Comparison of ENCODE assay signal across 10 cellular contexts in the genomic region with DNA sequence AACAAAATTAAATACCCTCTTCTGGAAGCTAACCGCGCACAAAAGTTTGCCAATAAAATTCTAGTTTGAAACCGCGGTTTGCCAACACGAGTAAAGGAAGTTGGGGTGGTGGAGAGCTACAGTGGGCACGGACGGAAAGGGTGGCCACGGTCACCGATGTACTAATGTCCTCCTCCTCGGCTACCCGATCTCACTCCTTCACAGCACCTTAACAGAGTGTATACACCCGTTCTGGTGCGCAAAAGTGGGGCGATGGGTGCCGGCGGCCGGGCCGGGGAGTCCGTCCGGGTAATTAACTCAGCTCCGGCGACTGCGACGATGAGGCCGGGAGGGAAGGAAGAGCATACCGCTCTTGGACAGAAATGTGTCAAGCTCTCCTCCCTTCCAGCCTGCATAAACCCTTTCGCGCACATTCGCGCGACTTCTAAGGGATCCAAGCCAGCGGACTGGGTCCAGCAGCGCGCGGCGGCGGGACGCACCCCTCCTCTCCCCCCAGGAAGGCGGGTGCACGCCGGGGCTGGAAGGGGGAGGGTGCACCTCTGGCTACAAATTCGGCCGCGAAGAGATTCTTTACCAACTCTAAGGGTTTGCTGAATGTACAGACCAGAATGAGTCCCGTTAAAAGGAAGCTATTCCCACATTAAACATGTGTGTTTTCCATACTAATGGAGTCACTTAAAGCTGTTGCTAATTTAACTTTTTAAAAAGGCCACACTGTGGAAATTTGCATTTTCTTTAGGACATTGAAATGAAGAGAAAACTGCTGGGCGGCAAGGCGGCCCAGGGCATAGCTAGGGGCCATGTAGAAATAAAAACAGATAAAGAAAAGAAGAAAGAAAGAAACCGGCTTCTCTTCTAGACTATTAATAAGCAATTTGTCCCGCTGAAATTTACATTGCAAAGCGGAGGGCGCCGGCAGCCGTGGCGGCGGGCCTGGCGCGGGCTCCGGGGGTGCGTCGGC. TPM values are rescaled to one million over a fixed set of nuclear protein-coding genes. Genes with fewer than 3 reads are reported as not detected.
DNase-seq lines count a peak whose midpoint lies in the region; ATAC-seq and TF ChIP-seq lines count a peak whose summit lies in the region.
"Had no signal": no experiment of that assay in that cellular context is flagged by ENCODE, and none has a peak within 500 bp of the region (broad histone marks: within the 10 kb centered on the region; RNA-seq: fewer than 3 reads in every experiment).

No MANE protein-coding gene starts in this region.

- H4K20me1 ChIP-seq in BLaER1 treated with 17β-estradiol and CSF1 and Interleukin-3, amounts not matched to agents 10 nM and 100 nM = peaks cover 0 to 94% (median 65%) of the 10 kb centered on the region in 11 experiments; a peak in 20 of 22 replicates
- peaks cover 24% of the 10 kb centered on the region for H4K20me1 ChIP-seq in GM23338 (replicated peaks; ENCODE audit: insufficient read depth)

- H3K27me3 Mint-ChIP-seq in GM23338 (ENCODE audit: insufficient read depth, low read depth, poor library complexity) (peaks cover 81% of the 10 kb centered on the region), nephron (ENCODE audit: low read depth) (peaks cover 92% of the 10 kb centered on the region)

- peak overlapping the region; percentile 83 to 97 (median 91) for H3K4me2 ChIP-seq in BLaER1 treated with 17β-estradiol and CSF1 and Interleukin-3, amounts not matched to agents 10 nM and 100 nM
- H3K4me2 ChIP-seq in GM23338 = peak overlapping the region; percentile 86

- DNase-seq in GM23338 (ENCODE audit: low spot score) (no peak), adipocyte (ENCODE audit: low read depth) (no peak), SIG-M5 treated with dmso at 0.1 percent for 504 hours (lab: John Stamatoyannopoulos, UW; ENCODE audit: unreplicated experiment) (no peak), SKM-1 (lab: John Stamatoyannopoulos, UW; ENCODE audit: unreplicated experiment) (no peak), DMS153 (lab: John Stamatoyannopoulos, UW) (no peak)
- DNase-seq: SHP77 treated with DMSO at 0.1 percent for 48 hours had no signal

- peaks cover 31 to 54% (median 44%) of the 10 kb centered on the region in 10 experiments for H3K4me1 ChIP-seq in BLaER1 treated with 17β-estradiol and CSF1 and Interleukin-3, amounts not matched to agents 10 nM and 100 nM
- H3K4me1 ChIP-seq in GM23338 (ENCODE audit: insufficient read depth) = peaks cover 42% of the 10 kb centered on the region
- peaks cover 26% of the 10 kb centered on the region for H3K4me1 ChIP-seq in adipocyte (ENCODE audit: control insufficient read depth, insufficient read depth, low read length)
- peaks cover 0 to 71% (median 24%) of the 10 kb centered on the region in 3 donors for H3K4me1 ChIP-seq in gastroesophageal sphincter

- H3K27ac ChIP-seq in BLaER1 treated with 17β-estradiol and CSF1 and Interleukin-3, amounts not matched to agents 10 nM and 100 nM = no peak overlapping the region
- H3K27ac ChIP-seq in GM23338 (ENCODE audit: low read depth) (no peak overlapping the region), gastroesophageal sphincter (no peak overlapping the region)
- H3K27ac ChIP-seq: adrenal gland had no signal

- no peak for TF ChIP-seq CTCF in GM23338 (conservative IDR thresholded peaks at IDR 0.05; ENCODE audit: low read depth in 2 of 2)
- no peak for TF ChIP-seq CTCF in nephron (IDR thresholded peaks at IDR 0.05; ENCODE audit: unreplicated experiment in 3 of 3)
- TF ChIP-seq CTCF in gastroesophageal sphincter (IDR thresholded peaks at IDR 0.05) = no peak

- peak overlapping the region; percentile 67 for H3K4me3 Mint-ChIP-seq in GM23338
- H3K4me3 Mint-ChIP-seq in nephron = peak overlapping the region; percentile 86 to 92 (median 90)

- no peak for TF ChIP-seq POLR2A in gastroesophageal sphincter (IDR thresholded peaks at IDR 0.05)

- no peak overlapping the region for H3K9ac ChIP-seq in BLaER1 treated with 17β-estradiol and CSF1 and Interleukin-3, amounts not matched to agents 10 nM and 100 nM
- H3K9ac ChIP-seq in adipocyte (ENCODE audit: low read length) = peak overlapping the region; percentile 72

- peak overlapping the region; percentile 83; the same call in 1 of the 2 replicates for H2AFZ ChIP-seq in GM23338

- peaks cover 97 to 100% (median 100%) of the 10 kb centered on the region in 11 experiments for H3K27me3 ChIP-seq in BLaER1 treated with 17β-estradiol and CSF1 and Interleukin-3, amounts not matched to agents 10 nM and 100 nM
- H3K27me3 ChIP-seq in GM23338 (ENCODE audit: insufficient read depth) = peaks cover 98% of the 10 kb centered on the region
- H3K27me3 ChIP-seq in adipocyte (replicated peaks; ENCODE audit: control insufficient read depth, insufficient read depth, low read length) = no peaks in the 10 kb centered on the region
- H3K27me3 ChIP-seq in gastroesophageal sphincter = peaks cover 100% of the 10 kb centered on the region

- peaks cover 22% of the 10 kb centered on the region for H3K4me1 Mint-ChIP-seq in GM23338
- H3K4me1 Mint-ChIP-seq in nephron = peaks cover 34% of the 10 kb centered on the region

- peaks cover 30% of the 10 kb centered on the region for H3F3A ChIP-seq in GM23338 (replicated peaks; ENCODE audit: low read depth)

- no peaks in the 10 kb centered on the region for H3K36me3 ChIP-seq in BLaER1 treated with 17β-estradiol and CSF1 and Interleukin-3, amounts not matched to agents 10 nM and 100 nM
- H3K36me3 ChIP-seq in GM23338 (ENCODE audit: insufficient read depth) (no peaks in the 10 kb centered on the region), adipocyte (ENCODE audit: control insufficient read depth, insufficient read depth, low read length, severe bottlenecking) (no peaks in the 10 kb centered on the region), gastroesophageal sphincter (no peaks in the 10 kb centered on the region)
- H3K36me3 ChIP-seq: adrenal gland had no signal

- H3K27ac Mint-ChIP-seq in GM23338 (no peak overlapping the region), nephron (peak overlapping the region in 2 of 3 experiments; percentile 37 to 49)

- H3K4me3 ChIP-seq in BLaER1 treated with 17β-estradiol and CSF1 and Interleukin-3, amounts not matched to agents 10 nM and 100 nM = peak overlapping the region; percentile 48 to 69 (median 57); a peak in 17 of 20 replicates
- H3K4me3 ChIP-seq in GM23338 = peak overlapping the region; percentile 60
- peak overlapping the region; percentile 80 for H3K4me3 ChIP-seq in adipocyte (ENCODE audit: low read length)
- H3K4me3 ChIP-seq in gastroesophageal sphincter = peak overlapping the region in 1 of 2 donors; percentile 46

- peaks cover 0 to 15% (median 8%) of the 10 kb centered on the region in 11 experiments; a peak in 13 of 22 replicates for H3K9me3 ChIP-seq in BLaER1 treated with 17β-estradiol and CSF1 and Interleukin-3, amounts not matched to agents 10 nM and 100 nM (replicated peaks in 1 of 11)
- H3K9me3 ChIP-seq in adipocyte (ENCODE audit: control insufficient read depth, low read length) = no peaks in the 10 kb centered on the region
- no peaks in the 10 kb centered on the region for H3K9me3 ChIP-seq in gastroesophageal sphincter
- H3K9me3 ChIP-seq: adrenal gland had no signal

- no peaks in the 10 kb centered on the region for H3K36me3 Mint-ChIP-seq in GM23338 (ENCODE audit: low read depth)
- H3K36me3 Mint-ChIP-seq in nephron (ENCODE audit: low read depth) = no peaks in the 10 kb centered on the region

- TF ChIP-seq EP300 in gastroesophageal sphincter (IDR thresholded peaks at IDR 0.05) = no peak

- no peaks in the 10 kb centered on the region for H3K9me2 ChIP-seq in GM23338 (ENCODE audit: insufficient read depth)

- ATAC-seq in GM23338 = no peak
- ATAC-seq in gastroesophageal sphincter = no peak

- no peaks in the 10 kb centered on the region; the same call in 2 of the 3 replicates for H3K9me3 Mint-ChIP-seq in GM23338
- no peaks in the 10 kb centered on the region for H3K9me3 Mint-ChIP-seq in nephron

- H3K79me2 ChIP-seq in GM23338 (replicated peaks; ENCODE audit: insufficient read depth) = no peaks in the 10 kb centered on the region

- WGBS in gastroesophageal sphincter (ENCODE audit: low coverage in 1 of 2), 2 donors = 2 to 5% methylated on average over 9 to 26 of the region's 60 CpGs

TF ChIP-seq in GM23338, 12 proteins besides CTCF, POLR2A, EP300 and RAD21:
- TF ChIP-seq STAT1 (IDR thresholded peaks at IDR 0.05; ENCODE audit: unreplicated experiment) (no peak), EZH2phosphoT487 (IDR thresholded peaks at IDR 0.05; ENCODE audit: unreplicated experiment) (peak; percentile 76), JUNB (IDR thresholded peaks at IDR 0.05; ENCODE audit: unreplicated experiment) (no peak), EZH2 (IDR thresholded peaks at IDR 0.05; ENCODE audit: low read depth, unreplicated experiment) (peak; percentile 93)
- TF ChIP-seq, protein P1, sequence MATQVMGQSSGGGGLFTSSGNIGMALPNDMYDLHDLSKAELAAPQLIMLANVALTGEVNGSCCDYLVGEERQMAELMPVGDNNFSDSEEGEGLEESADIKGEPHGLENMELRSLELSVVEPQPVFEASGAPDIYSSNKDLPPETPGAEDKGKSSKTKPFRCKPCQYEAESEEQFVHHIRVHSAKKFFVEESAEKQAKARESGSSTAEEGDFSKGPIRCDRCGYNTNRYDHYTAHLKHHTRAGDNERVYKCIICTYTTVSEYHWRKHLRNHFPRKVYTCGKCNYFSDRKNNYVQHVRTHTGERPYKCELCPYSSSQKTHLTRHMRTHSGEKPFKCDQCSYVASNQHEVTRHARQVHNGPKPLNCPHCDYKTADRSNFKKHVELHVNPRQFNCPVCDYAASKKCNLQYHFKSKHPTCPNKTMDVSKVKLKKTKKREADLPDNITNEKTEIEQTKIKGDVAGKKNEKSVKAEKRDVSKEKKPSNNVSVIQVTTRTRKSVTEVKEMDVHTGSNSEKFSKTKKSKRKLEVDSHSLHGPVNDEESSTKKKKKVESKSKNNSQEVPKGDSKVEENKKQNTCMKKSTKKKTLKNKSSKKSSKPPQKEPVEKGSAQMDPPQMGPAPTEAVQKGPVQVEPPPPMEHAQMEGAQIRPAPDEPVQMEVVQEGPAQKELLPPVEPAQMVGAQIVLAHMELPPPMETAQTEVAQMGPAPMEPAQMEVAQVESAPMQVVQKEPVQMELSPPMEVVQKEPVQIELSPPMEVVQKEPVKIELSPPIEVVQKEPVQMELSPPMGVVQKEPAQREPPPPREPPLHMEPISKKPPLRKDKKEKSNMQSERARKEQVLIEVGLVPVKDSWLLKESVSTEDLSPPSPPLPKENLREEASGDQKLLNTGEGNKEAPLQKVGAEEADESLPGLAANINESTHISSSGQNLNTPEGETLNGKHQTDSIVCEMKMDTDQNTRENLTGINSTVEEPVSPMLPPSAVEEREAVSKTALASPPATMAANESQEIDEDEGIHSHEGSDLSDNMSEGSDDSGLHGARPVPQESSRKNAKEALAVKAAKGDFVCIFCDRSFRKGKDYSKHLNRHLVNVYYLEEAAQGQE (IDR thresholded peaks at IDR 0.05; ENCODE audit: unreplicated experiment) = no peak

RNA-seq across cellular contexts. Expression of gene EBF3, which starts 6.6 kb away (rescaled TPM):
- total RNA-seq in GM23338 (2014; rRNA removed; shearing (Covaris generic)) = 0.23 and 0.49 TPM in 2 replicates
- polyA plus RNA-seq in GM23338 (2016; fragmentation: Nextera tagmentation; extraction: Ambion mirVana) = 0.12 and 0.27 TPM in 2 replicates
- total RNA-seq in gastroesophageal sphincter = 1 to 10 TPM; 2.5 to 4.9 (median 4.6) TPM
